Comparison of ENCODE assay signal across 8 cellular contexts in genomic region chr7:151518105-151518780, GRCh38.
DNase-seq lines count a peak whose midpoint lies in the region; ATAC-seq and TF ChIP-seq lines count a peak whose summit lies in the region.

No MANE protein-coding gene starts in this region.

- no peaks in the 10 kb centered on the region; a peak in 1 of 3 replicates for H3K36me3 ChIP-seq in HEK293 (ENCODE audit: control insufficient read depth in 2 of 2, insufficient read depth in 1 of 2, low read length in 2 of 2)
- no peaks in the 10 kb centered on the region for H3K36me3 ChIP-seq in WERI-Rb-1

- CTCF ChIA-PET in AG04449 (lab: Yijun Ruan, JAX): interaction anchor here (1.1 to 1.6 kb wide), 7 partner anchors 20 to 240 kb away, joined by 3 to 6 read pairs (median 3); no protein-coding TSS in a partner anchor
- CTCF ChIA-PET in HEK293 (lab: Yijun Ruan, JAX): no interaction called here

- DNase-seq in AG04449 (ENCODE audit: low read depth, low spot score) (no peak), WERI-Rb-1 (peak; percentile 29), cardiac fibroblast (ENCODE audit: low read depth in 2 of 2) (peak; percentile 43 to 56), kidney tubule cell (ENCODE audit: low spot score) (peak; percentile 78), NCI-H524 treated with DMSO at 0.1 percent for 48 hours (lab: John Stamatoyannopoulos, UW) (no peak)
- DNase-seq in stimulated activated CD4-positive, alpha-beta T cell treated with anti-CD3 and anti-CD28 coated beads, Interleukin-1b, Interleukin-23, amount 100 ng/mL, for 48 hours: peak; percentile 70

- TF ChIP-seq CTCF in AG04449 (IDR thresholded peaks at IDR 0.05; ENCODE audit: insufficient read depth, low read length, missing control alignments): no peak
- TF ChIP-seq CTCF in HEK293 (tag by site-specific recombination; IDR thresholded peaks at IDR 0.05): peak; percentile 37; the same call in 1 of the 2 replicates
- TF ChIP-seq CTCF in WERI-Rb-1 (IDR thresholded peaks at IDR 0.05; ENCODE audit: low read depth, low read length): peak; percentile 39; the same call in 1 of the 2 replicates
- no peak for TF ChIP-seq CTCF in cardiac fibroblast (IDR thresholded peaks at IDR 0.05; ENCODE audit: low read depth, low read length)

- POLR2A ChIA-PET in AG04449 (lab: Yijun Ruan, JAX): interaction anchor here (0.9 to 1.0 kb wide), 2 partner anchors 58 to 114 kb away, joined by 3 read pairs; no protein-coding TSS in a partner anchor
- POLR2A ChIA-PET in HEK293 (lab: Yijun Ruan, JAX): interaction anchor here (1.9 kb wide), 1 partner anchor 58 kb away, joined by 5 read pairs; no protein-coding TSS in a partner anchor

- no peaks in the 10 kb centered on the region for H3K27me3 ChIP-seq in WERI-Rb-1 (ENCODE audit: insufficient read depth, low read depth, severe bottlenecking)

- H3K4me3 ChIP-seq in AG04449 (ENCODE audit: low read depth, low read length) (peak overlapping the region; percentile 74), HEK293 (ENCODE audit: low read depth, low read length) (peak overlapping the region; percentile 76), WERI-Rb-1 (ENCODE audit: low read depth, low read length) (peak overlapping the region; percentile 72), cardiac fibroblast (replicated peaks in 1 of 2; ENCODE audit: low read depth in 2 of 2, low read length in 2 of 2) (peak overlapping the region; percentile 75 to 76)

- no peaks in the 10 kb centered on the region for H3K4me1 ChIP-seq in HEK293 (ENCODE audit: control insufficient read depth, insufficient read depth, low read length)

- H3K27ac ChIP-seq in HEK293 (ENCODE audit: extremely low read depth, low read depth, low read length) (peak overlapping the region; percentile 88; the same call in 1 of the 2 replicates), WERI-Rb-1 (peak overlapping the region; percentile 98)

- H3K9me3 ChIP-seq in HEK293 (ENCODE audit: control insufficient read depth, insufficient read depth, low read depth, low read length) (no peaks in the 10 kb centered on the region), WERI-Rb-1 (ENCODE audit: severe bottlenecking) (peaks cover 10% of the 10 kb centered on the region)

- ATAC-seq in GM21723 (IDR thresholded peaks at IDR 0.05; ENCODE audit: unreplicated experiment): no peak

TF ChIP-seq in HEK293, 187 proteins besides CTCF, POLR2A, EP300 and RAD21 (continues in another document):
- no peak for TF ChIP-seq HOXD13 (CRISPR knock-in tag; IDR thresholded peaks at IDR 0.05; ENCODE audit: borderline replicate concordance)
- TF ChIP-seq ZNF221 (tag by site-specific recombination; IDR thresholded peaks at IDR 0.05; ENCODE audit: borderline replicate concordance): no peak
- TF ChIP-seq ZNF426 (tag by site-specific recombination; IDR thresholded peaks at IDR 0.05): no peak
- TF ChIP-seq TRIM28 (IDR thresholded peaks at IDR 0.05; ENCODE audit: borderline replicate concordance, low read length): no peak
- no peak for TF ChIP-seq ZNF785 (tag by site-specific recombination; IDR thresholded peaks at IDR 0.05)
- TF ChIP-seq BCL6B (tag by site-specific recombination; IDR thresholded peaks at IDR 0.05): no peak
- no peak for TF ChIP-seq ZNF791 (tag by site-specific recombination; IDR thresholded peaks at IDR 0.05)
- TF ChIP-seq ZBTB48 (tag by site-specific recombination; IDR thresholded peaks at IDR 0.05): 0 out of 2 replicates have a peak, but pooled peaks have one; percentile 38
- no peak for TF ChIP-seq ZNF76 (tag by site-specific recombination; IDR thresholded peaks at IDR 0.05; ENCODE audit: borderline replicate concordance, low read depth)
- no peak for TF ChIP-seq MYNN (tag by site-specific recombination; IDR thresholded peaks at IDR 0.05; ENCODE audit: borderline replicate concordance)
- no peak for TF ChIP-seq MZF1 (tag by site-specific recombination; IDR thresholded peaks at IDR 0.05; ENCODE audit: borderline replicate concordance)
- TF ChIP-seq ZBTB17 (tag by site-specific recombination; IDR thresholded peaks at IDR 0.05): peak; percentile 65
- TF ChIP-seq KLF9 (tag by site-specific recombination; IDR thresholded peaks at IDR 0.05; ENCODE audit: low read depth): no peak
- no peak for TF ChIP-seq ZNF549 (tag by site-specific recombination; IDR thresholded peaks at IDR 0.05)
- no peak for TF ChIP-seq ZNF692 (tag by site-specific recombination; IDR thresholded peaks at IDR 0.05)
- no peak for TF ChIP-seq RBAK (tag by site-specific recombination; IDR thresholded peaks at IDR 0.05)
- no peak for TF ChIP-seq ZNF529 (tag by site-specific recombination; IDR thresholded peaks at IDR 0.05; ENCODE audit: insufficient replicate concordance)
- no peak for TF ChIP-seq ZNF202 (tag by site-specific recombination; IDR thresholded peaks at IDR 0.05; ENCODE audit: borderline replicate concordance)
- no peak for TF ChIP-seq ZNF280C (tag by site-specific recombination; IDR thresholded peaks at IDR 0.05)
- 0 out of 2 replicates have a peak, but pooled peaks have one; percentile 25 for TF ChIP-seq GLIS1 (tag by site-specific recombination; IDR thresholded peaks at IDR 0.05)
- no peak for TF ChIP-seq ZNF658 (tag by site-specific recombination; IDR thresholded peaks at IDR 0.05)
- no peak for TF ChIP-seq WT1 (tag by site-specific recombination; IDR thresholded peaks at IDR 0.05)
- TF ChIP-seq ELK4 (IDR thresholded peaks at IDR 0.05; ENCODE audit: borderline replicate concordance, low read depth, low read length): no peak
- no peak for TF ChIP-seq ZBTB49 (tag by site-specific recombination; IDR thresholded peaks at IDR 0.05; ENCODE audit: low read depth)
- TF ChIP-seq ZNF239 (tag by site-specific recombination; IDR thresholded peaks at IDR 0.05): no peak

Comparison
In these comparisons a context has a peak if more than half of its experiments do, and no peak if none do; other contexts are left out.
1. DNase-seq: peak in WERI-Rb-1 (single experiment), cardiac fibroblast (2 of 2), kidney tubule cell (single experiment) and stimulated activated CD4-positive, alpha-beta T cell treated with anti-CD3 and anti-CD28 coated beads, Interleukin-1b, Interleukin-23, amount 100 ng/mL, for 48 hours (single experiment); none in AG04449 (single experiment) and NCI-H524 treated with DMSO at 0.1 percent for 48 hours (single experiment).
2. CTCF ChIP-seq: peak in HEK293 (single experiment) and WERI-Rb-1 (single experiment); none in AG04449 (single experiment) and cardiac fibroblast (single experiment).
3. Peak in every context shown above with its lines, with median percentiles within 50 percentile points of each other: H3K4me3 ChIP-seq.